ENCODE assay signal across 30 cellular contexts in genomic region chr17:74345433-74346241, GRCh38. TPM values are rescaled to one million over a fixed set of nuclear protein-coding genes. Genes with fewer than 3 reads are reported as not detected.
DNase-seq lines count a peak whose midpoint lies in the region; ATAC-seq, FAIRE-seq and TF ChIP-seq lines count a peak whose summit lies in the region.
"Had no signal": no experiment of that assay in that cellular context is flagged by ENCODE, and none has a peak within 500 bp of the region (broad histone marks: within the 10 kb centered on the region; RNA-seq: fewer than 3 reads in every experiment).

No MANE protein-coding gene starts in this region.

- intact Hi-C loops in GM12878 (cut with micrococcal nuclease; ENCODE audit: unreplicated experiment): no loop called here
- intact Hi-C loops in heart left ventricle (cut with DNase I): no loop called here

- no peak overlapping the region for H3K9ac ChIP-seq in GM12878 (ENCODE audit: control insufficient read depth, insufficient read depth, low read length)

- no peak for TF ChIP-seq CTCF in GM12878 (IDR thresholded peaks at IDR 0.05 in 2 of 3, conservative IDR thresholded peaks at IDR 0.05 in 1 of 3; ENCODE audit: control insufficient read depth in 2 of 3, extremely low read depth in 1 of 3, insufficient read depth in 1 of 3, low read depth in 3 of 3, low read length in 3 of 3)
- TF ChIP-seq CTCF in foreskin keratinocyte (conservative IDR thresholded peaks at IDR 0.05): no peak
- TF ChIP-seq CTCF in foreskin fibroblast (IDR thresholded peaks at IDR 0.05; ENCODE audit: low read depth, low read length): no peak
- no peak for TF ChIP-seq CTCF in heart left ventricle (IDR thresholded peaks at IDR 0.05)

- H3K4me2 ChIP-seq in GM12878 (ENCODE audit: control insufficient read depth, insufficient read depth): no peak overlapping the region
- H3K4me2 ChIP-seq: hepatocyte had no signal

- H3K27me3 ChIP-seq in GM12878 (replicated peaks in 1 of 2; ENCODE audit: control insufficient read depth in 2 of 2, insufficient read depth in 2 of 2, low read length in 1 of 2) (no peaks in the 10 kb centered on the region; a peak in 2 of 4 replicates), foreskin keratinocyte (peaks cover 12% of the 10 kb centered on the region), heart left ventricle (peaks cover 0 to 19% (median 0%) of the 10 kb centered on the region in 9 donors)

- no peaks in the 10 kb centered on the region for H3K9me3 ChIP-seq in GM12878 (replicated peaks; ENCODE audit: control insufficient read depth, insufficient read depth, low read length)
- H3K9me3 ChIP-seq in heart left ventricle: no peaks in the 10 kb centered on the region
- H3K9me3 ChIP-seq: suprapubic skin, upper lobe of right lung had no signal

- 12% methylated on average over 13 of the region's 13 CpGs for WGBS in GM12878 (ENCODE audit: insufficient coverage, insufficient replicate concordance, low lambda C conversion rate, missing lambda C conversion rate)
- 79 to 86% (median 82%) methylated on average over 11 to 13 of the region's 13 CpGs for WGBS in heart left ventricle, 4 donors

- TF ChIP-seq RAD21 in GM12878 (IDR thresholded peaks at IDR 0.05; ENCODE audit: insufficient read depth, low read depth, low read length): no peak

- no TSS peak for BruUV-seq in GM12878 (replicated peaks; lab: Mats Ljungman, UMichigan)

- RAD21 ChIA-PET in GM12878 (lab: Charles Lee; ENCODE audit: unreplicated experiment): no interaction called here

- ATAC-seq in GM12878 (peak; percentile 53), foreskin keratinocyte (peak; percentile 57), heart left ventricle (no peak), HG03175 (IDR thresholded peaks at IDR 0.05; ENCODE audit: unreplicated experiment) (no peak)
- ATAC-seq: activated CD8-positive, alpha-beta T cell treated with anti-CD3 and anti-CD28 coated beads, Interleukin-2, amount 10 ng/mL, durations not matched to agents 7 days and 5 days; left lobe of liver; stimulated activated naive B cell treated with anti-CD40 and anti-IgM and Interleukin-4, amounts not matched to agents 10 μg/mL and 1 μg/mL and 100 μg/mL, for 72 hours; upper lobe of right lung had no signal

- CTCF ChIA-PET in GM12878 (lab: Yijun Ruan, JAX): no interaction called here

- FAIRE-seq in GM12878 (lab: Jason Lieb, UNC): no peak

- H3K4me1 ChIP-seq in GM12878 (ENCODE audit: control insufficient read depth, insufficient read depth, low read length) (no peaks in the 10 kb centered on the region), foreskin keratinocyte (peaks cover 11% of the 10 kb centered on the region), heart left ventricle (no peaks in the 10 kb centered on the region)
- H3K4me1 ChIP-seq: upper lobe of right lung had no signal

- H2AFZ ChIP-seq in GM12878 (ENCODE audit: control insufficient read depth, low read depth, low read length): no peak overlapping the region
- H2AFZ ChIP-seq: hepatocyte had no signal

- H3K36me3 ChIP-seq in GM12878 (ENCODE audit: control insufficient read depth in 2 of 2, insufficient read depth in 2 of 2, low read length in 1 of 2) (no peaks in the 10 kb centered on the region), heart left ventricle (no peaks in the 10 kb centered on the region)
- H3K36me3 ChIP-seq: suprapubic skin, upper lobe of right lung had no signal

- POLR2A ChIA-PET in GM12878 (lab: Charles Lee): no interaction called here

- DNase-seq in Daoy (ENCODE audit: low read depth) (peak; percentile 74), LoVo (ENCODE audit: low spot score) (peak; percentile 5), GM12878 (ENCODE audit: low read depth, low spot score) (no peak), foreskin keratinocyte (peak; percentile 62 to 80), foreskin fibroblast (no peak), heart left ventricle (no peak), iPS-NIHi11 (ENCODE audit: low spot score) (no peak)
- DNase-seq: activated CD4-positive, alpha-beta T cell treated with anti-CD3 and anti-CD28 coated beads for 1 hour; activated CD8-positive, alpha-beta T cell treated with anti-CD3 and anti-CD28 coated beads, Interleukin-2, amount 10 ng/mL, durations not matched to agents 7 days and 5 days; activated effector memory CD4-positive, alpha-beta T cell treated with Interleukin-2 at 50 U/mL for 16 hours; activated naive CD8-positive, alpha-beta T cell treated with anti-CD3 and anti-CD28 coated beads, Interleukin-2, amount 10 ng/mL, durations not matched to agents 7 days and 5 days; activated T-cell treated with anti-CD3 and anti-CD28 coated beads for 4 hours; foreskin melanocyte; GDM1; HFFc6; NCI-H1092; NCI-H187 treated with DMSO at 0.1 percent for 48 hours; NCI-H2227 treated with DMSO at 0.1 percent for 48 hours; NCI-H526 treated with DMSO at 0.1 percent for 48 hours; stimulated activated CD4-positive, alpha-beta T cell treated with anti-CD3 and anti-CD28 coated beads, Interleukin-4, amount 100 ng/mL, for 4 hours; stimulated activated naive B cell treated with anti-CD40 and anti-IgM and Interleukin-4, amounts not matched to agents 10 μg/mL and 1 μg/mL and 100 μg/mL, for 72 hours; upper lobe of right lung had no signal

- TF ChIP-seq POLR2A in GM12878 (IDR thresholded peaks at IDR 0.05; ENCODE audit: low read depth, low read length) (no peak), heart left ventricle (IDR thresholded peaks at IDR 0.05) (no peak)

- in situ Hi-C loops in GM12878 (cut with MboI): no loop called here

- H4K20me1 ChIP-seq in GM12878 (ENCODE audit: control insufficient read depth, insufficient read depth): no peaks in the 10 kb centered on the region

- H3K4me3 ChIP-seq in GM12878 (no peak overlapping the region), foreskin fibroblast (ENCODE audit: low read depth in 1 of 2, low read length in 2 of 2) (no peak overlapping the region), heart left ventricle (no peak overlapping the region)
- H3K4me3 ChIP-seq: hepatocyte, suprapubic skin, upper lobe of right lung had no signal

- no peaks in the 10 kb centered on the region for H3K79me2 ChIP-seq in GM12878 (ENCODE audit: control insufficient read depth, insufficient read depth, low read length)
- H3K79me2 ChIP-seq: hepatocyte had no signal

- H3K27ac ChIP-seq in GM12878 (ENCODE audit: control insufficient read depth, insufficient read depth) (no peak overlapping the region), foreskin keratinocyte (no peak overlapping the region), heart left ventricle (no peak overlapping the region)
- H3K27ac ChIP-seq: hepatocyte, HL-60, suprapubic skin, upper lobe of right lung had no signal

- SMC1A ChIA-PET in GM12878 (lab: Charles Lee; ENCODE audit: uncharacterized antibody, unreplicated experiment): no interaction called here

- TF ChIP-seq EP300 in GM12878 (IDR thresholded peaks at IDR 0.05; ENCODE audit: borderline replicate concordance in 1 of 2, control insufficient read depth in 1 of 2, low read depth in 2 of 2, low read length in 2 of 2): no peak

RNA-seq across cellular contexts. Expression of gene BTBD17, which starts 16.0 kb away (rescaled TPM):
- not detected in 2 replicates for total RNA-seq in Daoy (2014; rRNA removed; shearing (Covaris generic))
- not detected in 2 replicates for total RNA-seq in GM12878 (2013; cell fraction: nucleolus; rRNA removed)
- total RNA-seq in GM12878 (2014; rRNA removed) (not detected in 2 replicates), GM12878 (2014; rRNA removed; fragmentation: Illumina TruSeq; extraction: Trizol) (not detected in 2 replicates), GM12878 (2021) (not detected in 2 replicates), foreskin keratinocyte (not detected in 2 replicates), heart left ventricle (not detected)
- not detected for polyA plus RNA-seq in GM12878 (2011; ENCODE audit: low read depth)
- polyA plus RNA-seq in GM12878 (2011; rRNA removed) (not detected in 2 replicates), GM12878 (2014; fragmentation: Illumina TruSeq; extraction: Trizol) (not detected in 2 replicates), GM12878 (2014; fragmentation: Nextera tagmentation; extraction: Ambion mirVana) (not detected), GM12878 (2014; rRNA removed) (not detected in 2 replicates), GM12878 (2016; fragmentation: Nextera tagmentation; extraction: Ambion mirVana) (not detected), foreskin keratinocyte (not detected in 2 replicates), heart left ventricle (not detected)
- not detected in 2 replicates for polyA plus RNA-seq in GM12878 (2011; cell fraction: cytosol; rRNA removed)
- not detected in 2 replicates for polyA plus RNA-seq in GM12878 (2011; cell fraction: nucleus; rRNA removed)
- not detected in 2 replicates for polyA plus RNA-seq in GM12878 (2012)
- polyA minus RNA-seq in GM12878 (2011; rRNA and poly(A)+ RNA removed): not detected in 2 replicates
- polyA minus RNA-seq in GM12878 (2011; cell fraction: cytosol; rRNA and poly(A)+ RNA removed): not detected in 2 replicates
- not detected in 2 replicates for polyA minus RNA-seq in GM12878 (2011; cell fraction: nucleus; rRNA and poly(A)+ RNA removed)
- total RNA-seq: activated CD8-positive, alpha-beta T cell treated with anti-CD3 and anti-CD28 coated beads, Interleukin-2, amount 10 ng/mL, durations not matched to agents 7 days and 5 days; activated naive CD8-positive, alpha-beta T cell treated with anti-CD3 and anti-CD28 coated beads, Interleukin-2, amount 10 ng/mL, durations not matched to agents 7 days and 5 days; epithelial cell of proximal tubule; HFFc6; left lobe of liver; RPMI7951; suprapubic skin; upper lobe of right lung had no signal
- polyA plus RNA-seq: BJ had no signal

RNA-seq across cellular contexts. Expression of gene KIF19, which starts 19.6 kb away (rescaled TPM):
- total RNA-seq in Daoy (2014; rRNA removed; shearing (Covaris generic)): 0.12 TPM in 1 of 2 replicates, not detected in the other
- total RNA-seq in GM12878 (2013; cell fraction: nucleolus; rRNA removed): not detected in 2 replicates
- total RNA-seq in GM12878 (2014; rRNA removed) (0.06 TPM in 1 of 2 replicates, not detected in the other), GM12878 (2014; rRNA removed; fragmentation: Illumina TruSeq; extraction: Trizol) (not detected in 2 replicates), GM12878 (2021) (not detected in 2 replicates), foreskin keratinocyte (0.03 and 0.04 TPM in 2 replicates), heart left ventricle (1 to 10 TPM in 1 of 9 donors, under 1 TPM in 6, not detected in 2; 0.12 to 3.0 (median 0.19) TPM)
- not detected for polyA plus RNA-seq in GM12878 (2011; ENCODE audit: low read depth)
- polyA plus RNA-seq in GM12878 (2011; rRNA removed) (0.07 TPM in 1 of 2 replicates, not detected in the other), GM12878 (2014; fragmentation: Illumina TruSeq; extraction: Trizol) (not detected in 2 replicates), GM12878 (2014; fragmentation: Nextera tagmentation; extraction: Ambion mirVana) (not detected), GM12878 (2014; rRNA removed) (0.03 TPM in 1 of 2 replicates, not detected in the other), GM12878 (2016; fragmentation: Nextera tagmentation; extraction: Ambion mirVana) (not detected), foreskin keratinocyte (0.02 and 0.03 TPM in 2 replicates), heart left ventricle (under 1 TPM; 0.18 to 0.46 TPM)
- 0.05 and 0.06 TPM in 2 replicates for polyA plus RNA-seq in GM12878 (2011; cell fraction: cytosol; rRNA removed)
- 0.15 and 0.24 TPM in 2 replicates for polyA plus RNA-seq in GM12878 (2011; cell fraction: nucleus; rRNA removed)
- polyA plus RNA-seq in GM12878 (2012): 0.04 and 0.07 TPM in 2 replicates
- 0.15 TPM in 1 of 2 replicates, not detected in the other for polyA minus RNA-seq in GM12878 (2011; rRNA and poly(A)+ RNA removed)
- polyA minus RNA-seq in GM12878 (2011; cell fraction: cytosol; rRNA and poly(A)+ RNA removed): not detected in 2 replicates
- 0.24 TPM in 1 of 2 replicates, not detected in the other for polyA minus RNA-seq in GM12878 (2011; cell fraction: nucleus; rRNA and poly(A)+ RNA removed)
- total RNA-seq: epithelial cell of proximal tubule, HFFc6, RPMI7951 had no signal
- polyA plus RNA-seq: BJ had no signal

RNA-seq across cellular contexts. Expression of gene GPR142, which starts 21.7 kb away (rescaled TPM):
- not detected in 2 replicates for total RNA-seq in Daoy (2014; rRNA removed; shearing (Covaris generic))
- total RNA-seq in GM12878 (2013; cell fraction: nucleolus; rRNA removed): not detected in 2 replicates
- not detected in 2 replicates for total RNA-seq in GM12878 (2014; rRNA removed)
- total RNA-seq in GM12878 (2014; rRNA removed; fragmentation: Illumina TruSeq; extraction: Trizol): not detected in 2 replicates
- total RNA-seq in GM12878 (2021): not detected in 2 replicates
- not detected for polyA plus RNA-seq in GM12878 (2011; ENCODE audit: low read depth)
- polyA plus RNA-seq in GM12878 (2011; rRNA removed): not detected in 2 replicates
- polyA plus RNA-seq in GM12878 (2011; cell fraction: cytosol; rRNA removed): 0.08 TPM in 1 of 2 replicates, not detected in the other
- polyA plus RNA-seq in GM12878 (2011; cell fraction: nucleus; rRNA removed): not detected in 2 replicates
- polyA plus RNA-seq in GM12878 (2012): not detected in 2 replicates
- not detected in 2 replicates for polyA plus RNA-seq in GM12878 (2014; fragmentation: Illumina TruSeq; extraction: Trizol)
- not detected for polyA plus RNA-seq in GM12878 (2014; fragmentation: Nextera tagmentation; extraction: Ambion mirVana)
- polyA plus RNA-seq in GM12878 (2014; rRNA removed): not detected in 2 replicates
- polyA plus RNA-seq in GM12878 (2016; fragmentation: Nextera tagmentation; extraction: Ambion mirVana): not detected
- not detected in 2 replicates for polyA minus RNA-seq in GM12878 (2011; rRNA and poly(A)+ RNA removed)
- polyA minus RNA-seq in GM12878 (2011; cell fraction: cytosol; rRNA and poly(A)+ RNA removed): not detected in 2 replicates
- polyA minus RNA-seq in GM12878 (2011; cell fraction: nucleus; rRNA and poly(A)+ RNA removed): not detected in 2 replicates
- total RNA-seq in foreskin keratinocyte: not detected in 2 replicates
- not detected in 2 replicates for polyA plus RNA-seq in foreskin keratinocyte
- total RNA-seq in heart left ventricle: not detected
- polyA plus RNA-seq in heart left ventricle: not detected
- total RNA-seq: activated CD8-positive, alpha-beta T cell treated with anti-CD3 and anti-CD28 coated beads, Interleukin-2, amount 10 ng/mL, durations not matched to agents 7 days and 5 days; activated naive CD8-positive, alpha-beta T cell treated with anti-CD3 and anti-CD28 coated beads, Interleukin-2, amount 10 ng/mL, durations not matched to agents 7 days and 5 days; epithelial cell of proximal tubule; hepatocyte; HFFc6; left lobe of liver; RPMI7951; suprapubic skin; upper lobe of right lung had no signal
- polyA plus RNA-seq: BJ, hepatocyte had no signal

Comparison
In these comparisons a context has a peak if more than half of its experiments do, and no peak if none do; other contexts are left out.
1. DNase-seq: peak in Daoy (single experiment), LoVo (single experiment) and foreskin keratinocyte (2 of 2); none in GM12878 (single experiment), foreskin fibroblast (0 of 2), heart left ventricle (0 of 5) and iPS-NIHi11 (single experiment).
2. ATAC-seq: peak in GM12878 (single experiment) and foreskin keratinocyte (single experiment); none in heart left ventricle (0 of 4) and HG03175 (single experiment).